1 cellular context compared by ENCODE assay signal in genomic region chr21:18760247-18760646, GRCh38.
TF ChIP-seq lines count a peak whose summit lies in the region.

No MANE protein-coding gene starts in this region.

TF ChIP-seq in K562, 482 proteins besides CTCF, POLR2A, EP300 and RAD21 (continued from another document):
- TF ChIP-seq ZBTB40 (IDR thresholded peaks at IDR 0.05) (no peak), ZBTB40 (CRISPR knock-in tag; IDR thresholded peaks at IDR 0.05) (no peak), ARNT (IDR thresholded peaks at IDR 0.05) (no peak), MAFF (IDR thresholded peaks at IDR 0.05; ENCODE audit: low read length) (peak; percentile 53; the same call in 1 of the 2 replicates), SMARCE1 (IDR thresholded peaks at IDR 0.05) (no peak), ZNF23 (CRISPR knock-in tag; IDR thresholded peaks at IDR 0.05) (no peak), MCM3 (IDR thresholded peaks at IDR 0.05) (no peak), C11orf30 (IDR thresholded peaks at IDR 0.05; ENCODE audit: low read depth) (peak; percentile 89), STAT5B (CRISPR knock-in tag; IDR thresholded peaks at IDR 0.05) (no peak), EP400 (IDR thresholded peaks at IDR 0.05) (no peak), MAFG (tag; conservative IDR thresholded peaks at IDR 0.05) (peak; percentile 86), SMARCB1 (IDR thresholded peaks at IDR 0.05; ENCODE audit: insufficient read length, low read depth) (no peak), HMBOX1 (IDR thresholded peaks at IDR 0.05) (peak; percentile 93), ZNF140 (CRISPR knock-in tag; IDR thresholded peaks at IDR 0.05) (no peak), ZNF77 (CRISPR knock-in tag; IDR thresholded peaks at IDR 0.05) (no peak), THRAP3 (IDR thresholded peaks at IDR 0.05; ENCODE audit: borderline replicate concordance) (no peak), MGA (IDR thresholded peaks at IDR 0.05) (no peak; the same call in 1 of the 2 replicates), ZNF316 (IDR thresholded peaks at IDR 0.05) (peak; percentile 94), MEIS2 (IDR thresholded peaks at IDR 0.05; ENCODE audit: partially characterized antibody) (no peak), HOMEZ (CRISPR knock-in tag; IDR thresholded peaks at IDR 0.05) (no peak), POLR2AphosphoS5 (IDR thresholded peaks at IDR 0.05; ENCODE audit: control insufficient read depth, insufficient read depth, low read depth, low read length) (no peak), MTA1 (IDR thresholded peaks at IDR 0.05; ENCODE audit: borderline replicate concordance) (no peak), HCFC1 (IDR thresholded peaks at IDR 0.05; ENCODE audit: low read depth, low read length) (no peak), ZNF324 (CRISPR knock-in tag; IDR thresholded peaks at IDR 0.05) (no peak), TBP (optimal IDR thresholded peaks at IDR 0.05; ENCODE audit: low read depth, low read length) (peak; percentile 26), PHF8 (IDR thresholded peaks at IDR 0.05; ENCODE audit: borderline replicate concordance, low read length) (0 out of 2 replicates have a peak, but pooled peaks have one; percentile 2), U2AF2 (optimal IDR thresholded peaks at IDR 0.05; ENCODE audit: low read depth, low read length) (no peak), ZNF133 (CRISPR knock-in tag; IDR thresholded peaks at IDR 0.05) (no peak), HDAC2 (IDR thresholded peaks at IDR 0.05) (no peak), GTF2E2 (tag; IDR thresholded peaks at IDR 0.05) (no peak), PURB (CRISPR knock-in tag; IDR thresholded peaks at IDR 0.05; ENCODE audit: low read depth) (no peak), ZNF75A (CRISPR knock-in tag; IDR thresholded peaks at IDR 0.05) (no peak), L3MBTL2 (IDR thresholded peaks at IDR 0.05) (peak; percentile 46; the same call in 1 of the 2 replicates), KDM5B (IDR thresholded peaks at IDR 0.05; ENCODE audit: insufficient replicate concordance, low read depth, low read length) (peak; percentile 3), RB1 (IDR thresholded peaks at IDR 0.05; ENCODE audit: low read depth) (no peak), RAD51 (IDR thresholded peaks at IDR 0.05; ENCODE audit: borderline replicate concordance, low read depth) (no peak), SUPT5H (IDR thresholded peaks at IDR 0.05) (0 out of 2 replicates have a peak, but pooled peaks have one; percentile 41), GABPB1 (CRISPR knock-in tag; IDR thresholded peaks at IDR 0.05) (no peak), SETDB1 (IDR thresholded peaks at IDR 0.05; ENCODE audit: low read length) (no peak), MYC (IDR thresholded peaks at IDR 0.05; ENCODE audit: low read depth, low read length) (no peak), MYC (CRISPR knock-in tag; IDR thresholded peaks at IDR 0.05; ENCODE audit: borderline replicate concordance, low read depth) (no peak), MBD2 (IDR thresholded peaks at IDR 0.05; ENCODE audit: borderline replicate concordance, low read depth) (no peak), DIDO1 (tag; IDR thresholded peaks at IDR 0.05; ENCODE audit: low read depth) (no peak), RBM34 (IDR thresholded peaks at IDR 0.05; ENCODE audit: borderline replicate concordance, insufficient read depth, low read length) (no peak), POLR2H (tag; IDR thresholded peaks at IDR 0.05; ENCODE audit: low read depth) (0 out of 2 replicates have a peak, but pooled peaks have one; percentile 37)
